8 cellular contexts compared by ENCODE assay signal in the genomic region with DNA sequence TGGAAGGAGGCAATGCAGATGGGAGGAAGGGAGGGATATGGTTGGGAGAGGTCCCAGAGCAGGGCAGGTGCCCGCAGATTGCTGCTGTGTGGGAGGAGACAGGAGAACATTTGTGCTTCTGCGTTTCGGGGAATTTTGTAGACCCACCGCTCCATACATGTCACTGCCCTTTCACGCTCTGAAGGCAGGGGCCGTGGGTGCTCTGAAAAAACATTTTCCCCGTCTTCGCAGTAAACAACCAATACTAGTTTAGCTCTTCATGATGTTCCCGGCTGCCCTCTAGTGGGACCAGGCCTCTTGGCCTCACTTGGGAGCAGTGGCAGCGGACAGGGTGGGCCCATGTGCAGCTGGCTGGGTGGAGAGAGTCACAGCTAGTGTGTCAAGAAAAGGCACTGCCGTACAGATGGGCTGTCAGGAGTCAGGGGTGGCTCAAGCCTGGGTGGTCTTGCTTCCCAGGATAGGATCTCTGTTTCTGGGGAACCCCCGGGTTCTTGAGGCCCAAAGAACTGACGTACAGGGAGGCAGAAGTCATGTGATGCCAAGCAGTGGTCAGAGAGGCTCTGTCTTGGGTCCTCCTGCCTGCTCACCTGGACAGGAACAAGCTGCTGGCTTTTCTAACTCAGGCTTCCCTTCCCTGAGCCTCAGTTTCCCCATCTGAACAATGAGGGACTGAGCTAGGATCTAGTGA. TPM values are rescaled to one million over a fixed set of nuclear protein-coding genes. Genes with fewer than 3 reads are reported as not detected.
DNase-seq lines count a peak whose midpoint lies in the region; FAIRE-seq and TF ChIP-seq lines count a peak whose summit lies in the region.

No MANE protein-coding gene starts in this region.

- H3K4me3 ChIP-seq in Peyer's patch = no peak overlapping the region
- H3K4me3 ChIP-seq in cardiac fibroblast (replicated peaks in 1 of 2; ENCODE audit: low read depth in 2 of 2, low read length in 2 of 2) = no peak overlapping the region

- H3K4me1 ChIP-seq in Peyer's patch = peaks cover 0 to 33% (median 12%) of the 10 kb centered on the region in 4 donors

- peak overlapping the region in 3 of 4 donors; percentile 1 to 92 (median 54) for H3K27ac ChIP-seq in Peyer's patch

- no peaks in the 10 kb centered on the region for H3K9me3 ChIP-seq in Peyer's patch

- peaks cover 0 to 48% (median 0%) of the 10 kb centered on the region in 3 donors for H3K36me3 ChIP-seq in Peyer's patch

- DNase-seq in stimulated activated CD4-positive, alpha-beta T cell treated with anti-CD3 and anti-CD28 coated beads, Interleukin-4, amount 100 ng/mL, for 24 hours = peak; percentile 33
- DNase-seq in stimulated activated CD4-positive, alpha-beta T cell treated with anti-CD3 and anti-CD28 coated beads, Interleukin-12 subunit alpha, Interleukin-12 subunit beta, amount 100 ng/mL, for 4 hours = no peak
- DNase-seq in Peyer's patch = peak; percentile 61 to 89 (median 86)
- peak; percentile 75 to 80 for DNase-seq in cardiac fibroblast (ENCODE audit: low read depth in 2 of 2)
- peak; percentile 74 for DNase-seq in iris pigment epithelial cell (ENCODE audit: low read depth)
- peak; percentile 23 for DNase-seq in stimulated activated CD8-positive, alpha-beta memory T cell treated with anti-CD3 and anti-CD28 coated beads, Interleukin-12 subunit alpha, Interleukin-12 subunit beta, amount 100 ng/mL, for 4 hours (ENCODE audit: low read depth)
- DNase-seq in SIG-M5 treated with dmso at 0.1 percent for 504 hours (lab: John Stamatoyannopoulos, UW; ENCODE audit: unreplicated experiment) = no peak
- no peak for DNase-seq in H54 (ENCODE audit: insufficient read length, low spot score)

- TF ChIP-seq POLR2A in Peyer's patch (IDR thresholded peaks at IDR 0.05) = no peak
- TF ChIP-seq POLR2A in H54 (IDR thresholded peaks at IDR 0.05; ENCODE audit: low read depth, low read length) = no peak

- TF ChIP-seq CTCF in Peyer's patch (IDR thresholded peaks at IDR 0.05) = peak; percentile 34 to 65 (median 58)
- TF ChIP-seq CTCF in cardiac fibroblast (IDR thresholded peaks at IDR 0.05; ENCODE audit: low read depth, low read length) = peak; percentile 83

- H3K27me3 ChIP-seq in Peyer's patch = no peaks in the 10 kb centered on the region

- FAIRE-seq in H54 (lab: Jason Lieb, UNC) = no peak

RNA-seq across cellular contexts. Expression of a gene that starts 46.5 kb away (rescaled TPM):
- total RNA-seq in Peyer's patch = 10 to 100 TPM; 26.4 to 73.9 (median 64.8) TPM

RNA-seq across cellular contexts. Expression of a gene that starts 56.5 kb away (rescaled TPM):
- 100 to 1,000 TPM in 1 of 4 donors, 10 to 100 TPM in 3; 47.6 to 314 (median 80.8) TPM for total RNA-seq in Peyer's patch

Comparison
In these comparisons a context has a peak if more than half of its experiments do, and no peak if none do; other contexts are left out.
1. DNase-seq: peak in stimulated activated CD4-positive, alpha-beta T cell treated with anti-CD3 and anti-CD28 coated beads, Interleukin-4, amount 100 ng/mL, for 24 hours (single experiment), Peyer's patch (3 of 3), cardiac fibroblast (2 of 2), iris pigment epithelial cell (single experiment) and stimulated activated CD8-positive, alpha-beta memory T cell treated with anti-CD3 and anti-CD28 coated beads, Interleukin-12 subunit alpha, Interleukin-12 subunit beta, amount 100 ng/mL, for 4 hours (single experiment); none in stimulated activated CD4-positive, alpha-beta T cell treated with anti-CD3 and anti-CD28 coated beads, Interleukin-12 subunit alpha, Interleukin-12 subunit beta, amount 100 ng/mL, for 4 hours (single experiment), SIG-M5 treated with dmso at 0.1 percent for 504 hours (single experiment) and H54 (single experiment).